In the genomic region with DNA sequence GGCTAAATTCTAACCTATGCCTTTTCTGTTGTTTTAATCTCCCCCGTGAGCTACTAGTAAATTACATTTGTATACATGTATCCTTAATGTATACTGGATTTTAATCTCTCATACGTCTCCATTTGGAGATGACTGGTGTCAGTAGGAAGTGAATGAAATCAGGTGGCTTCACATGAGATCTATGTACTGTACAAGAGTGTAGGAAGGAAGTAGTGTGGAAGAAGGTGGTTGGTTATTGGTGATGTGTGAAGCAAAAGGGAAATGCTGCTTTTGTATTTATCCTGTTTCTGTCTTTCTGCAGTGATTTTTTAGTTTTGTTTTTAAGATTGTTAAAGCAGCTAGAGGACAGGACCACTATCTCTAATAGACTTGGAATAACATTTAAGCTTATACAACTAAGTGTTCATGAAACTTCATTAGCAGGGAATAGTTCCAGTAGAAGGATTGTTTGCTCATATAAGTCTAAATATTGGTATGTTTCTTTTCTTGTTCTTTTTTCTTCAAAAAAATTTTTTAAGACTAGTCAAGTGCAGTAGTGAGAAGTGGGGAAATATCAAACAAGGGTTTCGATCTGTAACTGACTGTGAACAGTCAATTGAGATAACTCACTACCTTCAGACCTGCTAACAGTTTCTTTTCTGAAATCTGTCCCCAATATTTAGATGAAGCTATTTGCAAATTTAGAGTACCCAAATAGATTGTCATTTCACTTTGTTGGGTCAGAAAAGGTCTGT, we compare ENCODE assay signal across 1 cellular context.
TF ChIP-seq lines count a peak whose summit lies in the region.

No MANE protein-coding gene starts in this region.

TF ChIP-seq in GM12878, 131 proteins besides CTCF, POLR2A, EP300 and RAD21:
- no peak; the same call in 1 of the 2 replicates for TF ChIP-seq RUNX3 (IDR thresholded peaks at IDR 0.05; ENCODE audit: low read length)
- TF ChIP-seq ETV6 (conservative IDR thresholded peaks at IDR 0.05 in 1 of 2, IDR thresholded peaks at IDR 0.05 in 1 of 2; ENCODE audit: borderline replicate concordance in 1 of 2, low read depth in 1 of 2): peak in 1 of 2 experiments; percentile 88; a peak in 2 of 4 replicates
